ENCODE assay signal across 1 cellular context in genomic region chr4:87654487-87655044, GRCh38.
A peak's percentile ranks its signal among the peaks of the same experiment; 100 is the strongest.
TF ChIP-seq lines count a peak whose summit lies in the region.

No MANE protein-coding gene starts in this region.

TF ChIP-seq in HCT116, 20 proteins besides CTCF, POLR2A, EP300 and RAD21:
- TF ChIP-seq, protein P1, sequence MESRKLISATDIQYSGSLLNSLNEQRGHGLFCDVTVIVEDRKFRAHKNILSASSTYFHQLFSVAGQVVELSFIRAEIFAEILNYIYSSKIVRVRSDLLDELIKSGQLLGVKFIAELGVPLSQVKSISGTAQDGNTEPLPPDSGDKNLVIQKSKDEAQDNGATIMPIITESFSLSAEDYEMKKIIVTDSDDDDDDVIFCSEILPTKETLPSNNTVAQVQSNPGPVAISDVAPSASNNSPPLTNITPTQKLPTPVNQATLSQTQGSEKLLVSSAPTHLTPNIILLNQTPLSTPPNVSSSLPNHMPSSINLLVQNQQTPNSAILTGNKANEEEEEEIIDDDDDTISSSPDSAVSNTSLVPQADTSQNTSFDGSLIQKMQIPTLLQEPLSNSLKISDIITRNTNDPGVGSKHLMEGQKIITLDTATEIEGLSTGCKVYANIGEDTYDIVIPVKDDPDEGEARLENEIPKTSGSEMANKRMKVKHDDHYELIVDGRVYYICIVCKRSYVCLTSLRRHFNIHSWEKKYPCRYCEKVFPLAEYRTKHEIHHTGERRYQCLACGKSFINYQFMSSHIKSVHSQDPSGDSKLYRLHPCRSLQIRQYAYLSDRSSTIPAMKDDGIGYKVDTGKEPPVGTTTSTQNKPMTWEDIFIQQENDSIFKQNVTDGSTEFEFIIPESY (IDR thresholded peaks at IDR 0.05; ENCODE audit: extremely low read depth, insufficient replicate concordance, low read length) = no peak
- TF ChIP-seq CBX3 (IDR thresholded peaks at IDR 0.05; ENCODE audit: low read depth) (no peak), SRF (IDR thresholded peaks at IDR 0.05; ENCODE audit: low read depth) (no peak), REST (IDR thresholded peaks at IDR 0.05; ENCODE audit: low read depth) (peak; percentile 14; the same call in 1 of the 2 replicates), JUND (IDR thresholded peaks at IDR 0.05) (no peak), EZH2phosphoT487 (IDR thresholded peaks at IDR 0.05; ENCODE audit: borderline replicate concordance) (no peak), FOSL1 (IDR thresholded peaks at IDR 0.05; ENCODE audit: low read depth) (no peak)
